ENCODE assay signal across 9 cellular contexts in genomic region chr17:27559996-27560481, GRCh38.
DNase-seq lines count a peak whose midpoint lies in the region; ATAC-seq and TF ChIP-seq lines count a peak whose summit lies in the region.
"Had no signal": no experiment of that assay in that cellular context is flagged by ENCODE, and none has a peak within 500 bp of the region (broad histone marks: within the 10 kb centered on the region; RNA-seq: fewer than 3 reads in every experiment).

No MANE protein-coding gene starts in this region.

- H3K9me3 ChIP-seq in liver (ENCODE audit: control insufficient read depth in 4 of 4, low read length in 3 of 4) (no peaks in the 10 kb centered on the region), upper lobe of left lung (no peaks in the 10 kb centered on the region)

- no peak overlapping the region for H3K9ac ChIP-seq in liver (ENCODE audit: low read depth in 1 of 2, low read length in 2 of 2)

- no peak overlapping the region for H3K4me3 Mint-ChIP-seq in T-cell

- H3K27me3 ChIP-seq in liver (ENCODE audit: control insufficient read depth in 4 of 4, insufficient read depth in 4 of 4, low read length in 3 of 4): no peaks in the 10 kb centered on the region
- no peaks in the 10 kb centered on the region for H3K27me3 ChIP-seq in upper lobe of left lung

- POLR2A ChIA-PET in T-cell (lab: Charles Lee): no interaction called here

- H3K4me1 ChIP-seq in liver (ENCODE audit: control insufficient read depth in 4 of 4, insufficient read depth in 4 of 4, low read length in 3 of 4) (peaks cover 5 to 19% (median 12%) of the 10 kb centered on the region in 4 donors), upper lobe of left lung (peaks cover 26 to 53% (median 42%) of the 10 kb centered on the region in 4 donors)

- peaks cover 15 to 17% (median 17%) of the 10 kb centered on the region in 3 donors for H3K4me1 Mint-ChIP-seq in T-cell

- peak in 2 of 4 donors; percentile 56 to 59 for TF ChIP-seq EP300 in upper lobe of left lung (IDR thresholded peaks at IDR 0.05)

- no peak for TF ChIP-seq CTCF in liver (IDR thresholded peaks at IDR 0.05; ENCODE audit: low read depth, low read length, missing input control)
- no peak for TF ChIP-seq CTCF in upper lobe of left lung (IDR thresholded peaks at IDR 0.05)

- peak in 1 of 2 donors; percentile 14 for TF ChIP-seq RAD21 in liver (IDR thresholded peaks at IDR 0.05)

- H3K36me3 Mint-ChIP-seq in T-cell: peaks cover 36% of the 10 kb centered on the region

- ATAC-seq in upper lobe of left lung (ENCODE audit: low FRiP score in 2 of 2) (peak; percentile 75 to 90), T-cell (replicated peaks in 1 of 4) (no peak), HG03378 (IDR thresholded peaks at IDR 0.05; ENCODE audit: unreplicated experiment) (no peak)

- peak; percentile 4 for DNase-seq in NCI-H1092 treated with DMSO at 0.1 percent for 48 hours (lab: John Stamatoyannopoulos, UW)
- no peak for DNase-seq in NCI-H1092 (lab: John Stamatoyannopoulos, UW)
- DNase-seq in brain pericyte (ENCODE audit: low read depth, low spot score): peak; percentile 66
- DNase-seq in upper lobe of left lung: peak in 1 of 2 donors; percentile 62
- no peak for DNase-seq in T-cell
- no peak for DNase-seq in Ammon's horn (ENCODE audit: low spot score)

- H3K36me3 ChIP-seq in liver (ENCODE audit: control insufficient read depth in 4 of 4, insufficient read depth in 3 of 4, low read depth in 1 of 4, low read length in 3 of 4) (no peaks in the 10 kb centered on the region), upper lobe of left lung (no peaks in the 10 kb centered on the region)

- CTCF ChIA-PET in T-cell (lab: Charles Lee): interaction anchor here in 1 of 2 donors (0.8 kb wide), 1 partner anchor 40 kb away, joined by 11 read pairs; no protein-coding TSS in a partner anchor

- no peak overlapping the region for H3K4me3 ChIP-seq in liver (ENCODE audit: low read depth in 1 of 3, low read length in 3 of 3)
- peak overlapping the region in 3 of 4 donors; percentile 17 to 31 (median 25) for H3K4me3 ChIP-seq in upper lobe of left lung

- 45% methylated on average over 11 of the region's 11 CpGs for WGBS in liver
- 9 to 17% methylated on average over 11 of the region's 11 CpGs for WGBS in upper lobe of left lung, 2 donors

- H3K27me3 Mint-ChIP-seq in T-cell: no peaks in the 10 kb centered on the region

- H3K27ac ChIP-seq in liver (ENCODE audit: low read depth in 1 of 2, low read length in 2 of 2) (peak overlapping the region; percentile 39 to 54), upper lobe of left lung (peak overlapping the region; percentile 61 to 81 (median 70))
- H3K27ac ChIP-seq: 22Rv1 had no signal

- H3K9me3 Mint-ChIP-seq in T-cell: no peaks in the 10 kb centered on the region

- TF ChIP-seq POLR2A in upper lobe of left lung (IDR thresholded peaks at IDR 0.05): no peak

- no peak overlapping the region for H3K27ac Mint-ChIP-seq in T-cell

TF ChIP-seq in liver, 16 proteins besides CTCF, POLR2A, EP300 and RAD21:
- TF ChIP-seq NR2F2 (IDR thresholded peaks at IDR 0.05): peak; percentile 39
- peak; percentile 12 for TF ChIP-seq MAX (IDR thresholded peaks at IDR 0.05)
- no peak for TF ChIP-seq JUND (IDR thresholded peaks at IDR 0.05)
TF ChIP-seq in liver: peak in this region for 2.

Comparison
In these comparisons a context has a peak if more than half of its experiments do, and no peak if none do; other contexts are left out.
1. DNase-seq: peak in NCI-H1092 treated with DMSO at 0.1 percent for 48 hours (single experiment) and brain pericyte (single experiment); none in NCI-H1092 (single experiment), T-cell (0 of 34) and Ammon's horn (single experiment).
2. H3K4me3 ChIP-seq: peak in upper lobe of left lung (3 of 4); none in liver (0 of 3).
3. ATAC-seq: peak in upper lobe of left lung (2 of 2); none in T-cell (0 of 4) and HG03378 (single experiment).